Comparison of ENCODE assay signal across 8 cellular contexts in genomic region chr2:33475381-33476099, GRCh38. TPM values are rescaled to one million over a fixed set of nuclear protein-coding genes. Genes with fewer than 3 reads are reported as not detected.
A peak's percentile ranks its signal among the peaks of the same experiment; 100 is the strongest.
DNase-seq lines count a peak whose midpoint lies in the region; ATAC-seq and TF ChIP-seq lines count a peak whose summit lies in the region.

No MANE protein-coding gene starts in this region.

- no peaks in the 10 kb centered on the region for H3K27me3 Mint-ChIP-seq in dendritic cell treated with granulocyte-macrophage colony-stimulating factor and Interleukin-4, amounts not matched to agents 40 ng/mL and 50 ng/mL, for 4 days

- peak; percentile 38 for ATAC-seq in GM18873 (IDR thresholded peaks at IDR 0.05; ENCODE audit: low FRiP score, unreplicated experiment)
- ATAC-seq in HG03159 (IDR thresholded peaks at IDR 0.05; ENCODE audit: unreplicated experiment): peak; percentile 62
- ATAC-seq in left lobe of liver: peak; percentile 83

- peak overlapping the region; percentile 79 for H3K4me3 ChIP-seq in AG10803 (ENCODE audit: low read length)

- peak overlapping the region; percentile 95 for H3K27ac Mint-ChIP-seq in dendritic cell treated with granulocyte-macrophage colony-stimulating factor and Interleukin-4, amounts not matched to agents 40 ng/mL and 50 ng/mL, for 4 days

- TF ChIP-seq CTCF in AG10803 (conservative IDR thresholded peaks at IDR 0.05; ENCODE audit: low read length): peak; percentile 96

- no peaks in the 10 kb centered on the region for H3K9me3 Mint-ChIP-seq in dendritic cell treated with granulocyte-macrophage colony-stimulating factor and Interleukin-4, amounts not matched to agents 40 ng/mL and 50 ng/mL, for 4 days

- intact Hi-C loops in dendritic cell treated with granulocyte-macrophage colony-stimulating factor and Interleukin-4, amounts not matched to agents 40 ng/mL and 50 ng/mL, for 4 days (cut with micrococcal nuclease): loop anchor here (1.0 to 2.0 kb wide), 3 partner anchors 21 to 108 kb away; no protein-coding TSS in a partner anchor

- H3K4me1 Mint-ChIP-seq in dendritic cell treated with granulocyte-macrophage colony-stimulating factor and Interleukin-4, amounts not matched to agents 40 ng/mL and 50 ng/mL, for 4 days (ENCODE audit: low read depth): peaks cover 30% of the 10 kb centered on the region

- peaks cover 14% of the 10 kb centered on the region for H3K36me3 Mint-ChIP-seq in dendritic cell treated with granulocyte-macrophage colony-stimulating factor and Interleukin-4, amounts not matched to agents 40 ng/mL and 50 ng/mL, for 4 days (ENCODE audit: low read depth)

- DNase-seq in AG10803 (ENCODE audit: low read depth): peak; percentile 83
- DNase-seq in NCI-H226: peak; percentile 83
- peak; percentile 57 to 65 for DNase-seq in activated CD4-positive, alpha-beta T cell treated with anti-CD3 and anti-CD28 coated beads for 24 hours (ENCODE audit: low read depth in 2 of 2)
- DNase-seq in left lobe of liver (ENCODE audit: low spot score): peak; percentile 76
- DNase-seq in stimulated activated CD4-positive, alpha-beta T cell treated with anti-CD3 and anti-CD28 coated beads, Interleukin-4, amount 100 ng/mL, for 1 hour: peak; percentile 73

- peak overlapping the region; percentile 80 for H3K4me3 Mint-ChIP-seq in dendritic cell treated with granulocyte-macrophage colony-stimulating factor and Interleukin-4, amounts not matched to agents 40 ng/mL and 50 ng/mL, for 4 days

RNA-seq across cellular contexts. Expression of gene RASGRP3, which starts 0.9 kb away (rescaled TPM):
- 3.8 TPM for total RNA-seq in left lobe of liver

Comparison
In these comparisons a context has a peak if more than half of its experiments do, and no peak if none do; other contexts are left out.
1. Peak in every context shown above with its lines: DNase-seq, ATAC-seq and H3K4me3 ChIP-seq.